Comparison of ENCODE assay signal across 25 cellular contexts in genomic region chr1:202173993-202174392, GRCh38. TPM values are rescaled to one million over a fixed set of nuclear protein-coding genes. Genes with fewer than 3 reads are reported as not detected.
"Had no signal": no experiment of that assay in that cellular context is flagged by ENCODE, and none has a peak within 500 bp of the region (broad histone marks: within the 10 kb centered on the region; RNA-seq: fewer than 3 reads in every experiment).

No MANE protein-coding gene starts in this region.

- H3K36me3 Mint-ChIP-seq: IgD-negative memory B cell had no signal

- H3K4me1 Mint-ChIP-seq: IgD-negative memory B cell had no signal

- H3K4me3 ChIP-seq: K562 had no signal

- H3K9me3 Mint-ChIP-seq: IgD-negative memory B cell had no signal

- H3K27ac ChIP-seq: KMS-11, RWPE1 had no signal

- DNase-seq: Kasumi-1; MM.1S; MV-4-11; NCI-H1048; NCI-H1105; NCI-H1417; NCI-H1436 treated with DMSO at 0.1 percent for 48 hours; NCI-H187 treated with DMSO at 0.1 percent for 48 hours; NCI-H2029 treated with DMSO at 0.1 percent for 48 hours; NCI-H345; NCI-H510A treated with DMSO at 0.1 percent for 48 hours; NCI-H526; NCI-H748 treated with DMSO at 0.1 percent for 48 hours; NK-92 treated with Interleukin-12 subunit alpha and Interleukin-12 subunit beta, amount 100 ng/mL, for 24 hours; SHP77; SK-N-SH; T-helper 1 cell had no signal

- H3K4me3 Mint-ChIP-seq: IgD-negative memory B cell had no signal

- H3K9ac ChIP-seq: KMS-11, SK-N-SH had no signal

- H3K9me3 ChIP-seq: SK-N-SH had no signal

- H3K4me2 ChIP-seq: KMS-11, SK-N-SH had no signal

RNA-seq across cellular contexts. Expression of gene PTPN7, which starts 13.6 kb away (rescaled TPM):
- total RNA-seq: M059J, PC-3, SK-MEL-5 had no signal
- polyA plus RNA-seq: SK-N-SH had no signal

RNA-seq across cellular contexts. Expression of gene LGR6, which starts 19.6 kb away (rescaled TPM):
- total RNA-seq: M059J, OCI-LY7, SK-MEL-5 had no signal
- polyA plus RNA-seq: IgD-negative memory B cell had no signal

RNA-seq across cellular contexts. Expression of gene GPR37L1, which starts 51.3 kb away (rescaled TPM):
- total RNA-seq: K562, M059J, SK-MEL-5 had no signal
- polyA plus RNA-seq: K562, SK-N-SH had no signal
